ENCODE assay signal across 21 cellular contexts in the genomic region with DNA sequence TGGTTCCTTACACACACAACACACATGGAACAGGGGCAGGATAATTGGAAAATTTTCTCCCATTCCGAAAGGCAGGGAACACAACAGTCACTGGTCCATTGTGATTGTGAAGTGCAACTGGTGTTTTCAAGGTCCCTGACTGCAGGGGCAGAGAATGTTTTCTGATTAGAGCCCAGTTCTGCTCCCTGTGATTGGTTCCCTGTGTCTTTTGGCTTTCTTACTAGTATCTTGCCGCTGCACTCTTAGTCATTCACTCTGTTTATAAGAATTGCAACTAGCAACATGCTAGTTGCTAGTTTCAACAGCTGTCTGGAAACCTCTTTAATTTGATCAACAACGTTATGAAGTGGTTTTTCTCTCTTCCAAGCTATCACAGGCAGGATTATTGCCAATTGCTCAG.
"Had no signal": no experiment of that assay in that cellular context is flagged by ENCODE, and none has a peak within 500 bp of the region (broad histone marks: within the 10 kb centered on the region; RNA-seq: fewer than 3 reads in every experiment).

No MANE protein-coding gene starts in this region.

- DNase-seq: activated B cell treated with CpG ODN at 0.5 μM for 24 hours; activated CD4-positive, alpha-beta memory T cell treated with anti-CD3 and anti-CD28 coated beads for 36 hours; activated CD4-positive, alpha-beta T cell treated with anti-CD3 and anti-CD28 coated beads for 4 hours; activated naive CD4-positive, alpha-beta T cell; activated naive CD8-positive, alpha-beta T cell treated with anti-CD3 and anti-CD28 coated beads, Interleukin-2, amount 10 ng/mL, durations not matched to agents 7 days and 5 days; activated T-cell treated with anti-CD3 and anti-CD28 coated beads for 4 hours; aorta; left colon; lower lobe of right lung; natural killer cell; posterior cingulate gyrus; retina; stimulated activated CD4-positive, alpha-beta T cell treated with anti-CD3 and anti-CD28 coated beads, Interleukin-12 subunit alpha, Interleukin-12 subunit beta, amount 100 ng/mL, for 4 hours; stimulated activated CD4-positive, alpha-beta T cell treated with anti-CD3 and anti-CD28 coated beads, Interleukin-1b, Interleukin-23, amount 100 ng/mL, for 48 hours; stimulated activated naive CD8-positive, alpha-beta T cell treated with anti-CD3 and anti-CD28 coated beads, Interleukin-15, Interleukin-2, amounts not matched to agents 100 U/mL and 50 U/mL, for 24 hours; T-cell; transverse colon had no signal

- H3K9me3 ChIP-seq: breast epithelium, lower lobe of right lung, vagina had no signal

- H3K36me3 ChIP-seq: breast epithelium, lower lobe of right lung, suprapubic skin, transverse colon, vagina had no signal

- H3K4me3 ChIP-seq: breast epithelium, coronary artery, lower lobe of right lung, suprapubic skin, transverse colon, vagina had no signal

- H3K27me3 ChIP-seq: breast epithelium, suprapubic skin, transverse colon, vagina had no signal

- H3K4me1 ChIP-seq: breast epithelium, lower lobe of right lung, transverse colon, vagina had no signal

- ATAC-seq: left colon; lower lobe of right lung; natural killer cell; stimulated activated naive CD8-positive, alpha-beta T cell treated with anti-CD3 and anti-CD28 coated beads, Interleukin-15, Interleukin-2, amounts not matched to agents 100 U/mL and 50 U/mL, for 24 hours; T-cell had no signal

- H3K27ac ChIP-seq: breast epithelium, coronary artery, lower lobe of right lung, suprapubic skin, vagina had no signal
